Comparison of ENCODE assay signal across 22 cellular contexts in the genomic region with DNA sequence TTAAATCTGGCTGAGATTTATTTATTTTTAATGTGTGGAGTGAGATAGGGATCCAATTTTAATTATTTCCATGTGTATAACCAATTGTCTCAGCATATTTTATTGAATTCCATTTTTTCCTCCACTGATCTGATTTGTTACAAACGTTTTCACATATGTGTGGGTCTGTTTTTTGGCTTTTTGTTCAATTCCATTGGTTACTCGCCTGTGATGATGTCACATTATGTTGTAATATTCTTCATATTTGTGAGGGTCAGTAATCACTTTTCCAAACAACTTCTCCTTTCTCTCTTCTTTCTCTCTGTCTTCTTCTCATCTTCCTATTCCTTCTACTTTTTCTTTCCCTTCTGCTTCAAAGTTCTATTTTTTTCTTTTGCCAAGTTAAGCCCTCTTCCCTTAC.
"Had no signal": no experiment of that assay in that cellular context is flagged by ENCODE, and none has a peak within 500 bp of the region (broad histone marks: within the 10 kb centered on the region; RNA-seq: fewer than 3 reads in every experiment).

No MANE protein-coding gene starts in this region.

- H3K27ac ChIP-seq: body of pancreas, dorsolateral prefrontal cortex, epithelial cell of prostate, foreskin keratinocyte, hepatocyte, prostate gland, right atrium auricular region, skin epidermis, suprapubic skin, transverse colon, vagina, VCaP had no signal

- H3K4me3 ChIP-seq: body of pancreas, dorsolateral prefrontal cortex, hepatocyte, prostate gland, right atrium auricular region, skin epidermis, suprapubic skin, transverse colon, vagina had no signal

- H3K27me3 ChIP-seq: body of pancreas, foreskin keratinocyte, hepatocyte, right atrium auricular region, suprapubic skin, transverse colon, vagina had no signal

- H3K36me3 ChIP-seq: prostate gland, right atrium auricular region, suprapubic skin, transverse colon, vagina had no signal

- H3K4me2 ChIP-seq: hepatocyte had no signal

- H3K4me1 ChIP-seq: body of pancreas, prostate gland, right atrium auricular region, suprapubic skin, transverse colon, vagina had no signal

- H3K9me3 ChIP-seq: body of pancreas, prostate gland, suprapubic skin, transverse colon, vagina had no signal

- DNase-seq: activated CD4-positive, alpha-beta T cell treated with anti-CD3 and anti-CD28 coated beads for 1 hour; activated CD8-positive, alpha-beta memory T cell treated with anti-CD3 and anti-CD28 coated beads for 24 hours; amygdala; body of pancreas; caudate nucleus; dorsolateral prefrontal cortex; foreskin keratinocyte; left cardiac atrium; naive thymus-derived CD8-positive, alpha-beta T cell; stimulated activated CD4-positive, alpha-beta T cell treated with anti-CD3 and anti-CD28 coated beads, Interleukin-2, amount 100 ng/mL, for 48 hours; stimulated activated naive CD8-positive, alpha-beta T cell treated with anti-CD3 and anti-CD28 coated beads, Interleukin-15, amount 100 ng/mL, for 72 hours; T-helper 2 cell; transverse colon had no signal

- H2AFZ ChIP-seq: hepatocyte had no signal

- FAIRE-seq: islet of Langerhans had no signal
